11 cellular contexts compared by ENCODE assay signal in genomic region chr12:95857799-95858198, GRCh38. TPM values are rescaled to one million over a fixed set of nuclear protein-coding genes. Genes with fewer than 3 reads are reported as not detected.
DNase-seq lines count a peak whose midpoint lies in the region; ATAC-seq and TF ChIP-seq lines count a peak whose summit lies in the region.
"Had no signal": no experiment of that assay in that cellular context is flagged by ENCODE, and none has a peak within 500 bp of the region (broad histone marks: within the 10 kb centered on the region; RNA-seq: fewer than 3 reads in every experiment).

No MANE protein-coding gene starts in this region.

- H3K27me3 ChIP-seq in H7 (ENCODE audit: control insufficient read depth, insufficient read depth, low read length) = no peaks in the 10 kb centered on the region; the same call in 1 of the 2 replicates
- H3K27me3 ChIP-seq: MG63 had no signal

- peak overlapping the region; percentile 89 for H3K4me3 ChIP-seq in H7 (ENCODE audit: insufficient read depth, low read depth, low read length)
- peak overlapping the region; percentile 98 for H3K4me3 ChIP-seq in OCI-LY7 (ENCODE audit: low read depth, low read length, poor library complexity, severe bottlenecking)
- H3K4me3 ChIP-seq in retinal pigment epithelial cell (ENCODE audit: low read length) = peak overlapping the region; percentile 75

- CTCF ChIA-PET in OCI-LY7 (lab: Charles Lee; ENCODE audit: unreplicated experiment) = no interaction called here

- POLR2A ChIA-PET in OCI-LY7 (lab: Charles Lee) = no interaction called here

- H2AFZ ChIP-seq in OCI-LY7 (ENCODE audit: low read length) = peak overlapping the region; percentile 89; the same call in 1 of the 2 replicates

- H3K27ac ChIP-seq in OCI-LY7 (ENCODE audit: low read depth, low read length, poor library complexity, severe bottlenecking) = no peak overlapping the region

- H3K9me2 ChIP-seq in OCI-LY7 (ENCODE audit: insufficient read depth, low read length) = no peaks in the 10 kb centered on the region

- no peaks in the 10 kb centered on the region for H4K20me1 ChIP-seq in OCI-LY7 (ENCODE audit: insufficient read depth, low read length)

- no TSS peak for BruUV-seq in OCI-LY7 (replicated peaks; lab: Mats Ljungman, UMichigan)

- ATAC-seq in HG03039 (IDR thresholded peaks at IDR 0.05; ENCODE audit: unreplicated experiment) (no peak), HG02970 (IDR thresholded peaks at IDR 0.05; ENCODE audit: low FRiP score, unreplicated experiment) (no peak)

- peaks cover 14% of the 10 kb centered on the region for H3K4me1 ChIP-seq in OCI-LY7 (ENCODE audit: insufficient read depth, low read length, poor library complexity, severe bottlenecking)

- H3K4me2 ChIP-seq in OCI-LY7 (ENCODE audit: low read length) = peak overlapping the region; percentile 64

- H3K36me3 ChIP-seq in H7 (replicated peaks; ENCODE audit: control insufficient read depth, insufficient read depth, low read length) (peaks cover 15% of the 10 kb centered on the region), OCI-LY7 (ENCODE audit: insufficient read depth, low read length) (peaks cover 28% of the 10 kb centered on the region)

- H3K9me3 ChIP-seq in OCI-LY7 (ENCODE audit: low read length) = peaks cover 22% of the 10 kb centered on the region

- DNase-seq in H7 (peak; percentile 26), OCI-LY7 (ENCODE audit: low spot score) (no peak), globus pallidus (ENCODE audit: low spot score) (peak; percentile 7), retinal pigment epithelial cell (ENCODE audit: low read depth) (no peak), NCI-H2107 treated with DMSO at 0.1 percent for 48 hours (lab: John Stamatoyannopoulos, UW; ENCODE audit: unreplicated experiment) (no peak), foreskin melanocyte (no peak)
- DNase-seq: DMS53; effector memory CD8-positive, alpha-beta T cell; MG63 had no signal

- intact Hi-C loops in OCI-LY7 (cut with micrococcal nuclease; ENCODE audit: unreplicated experiment) = loop anchor here (2.0 kb wide), 1 partner anchor 85 kb away; the partner anchor contains the start of genes AMDHD1 and CCDC38

- TF ChIP-seq CTCF in OCI-LY7 (conservative IDR thresholded peaks at IDR 0.05; ENCODE audit: low read length) (no peak), retinal pigment epithelial cell (conservative IDR thresholded peaks at IDR 0.05; ENCODE audit: low read depth, low read length) (no peak)

- H3K79me2 ChIP-seq in OCI-LY7 (ENCODE audit: insufficient read depth, low read depth, low read length) = peaks cover 40% of the 10 kb centered on the region

RNA-seq across cellular contexts. Expression of gene SNRPF, which starts 1.0 kb away (rescaled TPM):
- total RNA-seq in H7 (2014; rRNA removed; shearing (Covaris generic)) = 33.2 and 33.8 TPM in 2 replicates
- total RNA-seq in OCI-LY7 (2014; rRNA removed; shearing (Covaris generic)) = 34.9 and 38.4 TPM in 2 replicates
- total RNA-seq in OCI-LY7 (2022) = 43.5 and 53.2 TPM in 2 replicates

Comparison
In these comparisons a context has a peak if more than half of its experiments do, and no peak if none do; other contexts are left out.
1. DNase-seq: peak in H7 (single experiment) and globus pallidus (single experiment); none in OCI-LY7 (single experiment), retinal pigment epithelial cell (single experiment), NCI-H2107 treated with DMSO at 0.1 percent for 48 hours (single experiment) and foreskin melanocyte (single experiment).
2. Peak in every context shown above with its lines, with median percentiles within 50 percentile points of each other: H3K4me3 ChIP-seq.